In the genomic region with DNA sequence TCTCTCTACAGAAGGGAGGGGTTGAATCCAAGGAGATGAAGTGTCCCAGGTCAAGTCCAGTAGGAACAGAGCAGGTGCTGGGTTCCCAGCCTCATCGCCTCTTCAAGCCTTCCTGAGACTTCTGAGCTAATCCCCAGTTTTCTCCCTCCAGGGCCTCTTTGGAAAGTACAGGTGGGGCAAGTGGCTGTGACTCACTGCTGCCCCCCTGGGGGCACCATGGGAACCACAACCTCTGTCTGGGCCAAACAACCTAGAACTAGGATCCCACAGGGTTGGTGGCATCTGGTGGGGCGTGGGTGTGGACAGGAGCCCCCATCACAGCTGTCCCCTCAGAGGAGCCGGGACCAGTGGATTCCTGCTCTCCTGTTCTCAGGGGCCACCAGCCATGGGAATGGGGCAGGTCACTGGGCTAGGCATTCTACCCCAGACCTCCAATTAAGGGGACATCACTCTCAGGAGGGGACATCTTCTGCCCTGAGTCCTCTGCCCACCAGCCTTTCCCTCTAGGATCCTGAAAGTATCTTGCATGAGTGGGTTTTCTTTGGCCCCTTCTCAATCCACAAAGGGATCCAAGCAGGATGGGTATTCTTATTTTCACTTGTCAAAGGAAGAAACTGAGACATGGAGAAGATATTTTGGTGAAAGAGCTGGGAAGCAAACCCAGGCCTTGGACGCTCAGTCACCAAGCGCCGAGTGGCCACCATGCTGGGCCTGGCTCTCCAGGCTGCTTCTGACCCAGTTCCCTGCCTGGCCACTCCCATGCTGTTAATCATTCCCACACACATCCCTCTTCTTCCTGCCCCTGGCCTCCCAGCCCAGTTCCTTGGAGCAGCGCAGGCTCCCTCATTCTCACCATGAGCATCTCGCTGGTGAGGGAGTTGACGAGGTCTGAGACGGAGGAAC, we compare ENCODE assay signal across 9 cellular contexts. TPM values are rescaled to one million over a fixed set of nuclear protein-coding genes. Genes with fewer than 3 reads are reported as not detected.
A peak's percentile ranks its signal among the peaks of the same experiment; 100 is the strongest.
DNase-seq lines count a peak whose midpoint lies in the region; ATAC-seq and TF ChIP-seq lines count a peak whose summit lies in the region.
"Had no signal": no experiment of that assay in that cellular context is flagged by ENCODE, and none has a peak within 500 bp of the region (broad histone marks: within the 10 kb centered on the region; RNA-seq: fewer than 3 reads in every experiment).

No MANE protein-coding gene starts in this region.

- no peak overlapping the region for H4K8ac ChIP-seq in neuronal stem cell (ENCODE audit: low read depth, low read length)

- TF ChIP-seq POLR2A in heart left ventricle (IDR thresholded peaks at IDR 0.05), result no peak

- H3K27me3 ChIP-seq in heart left ventricle (no peaks in the 10 kb centered on the region), right cardiac atrium (ENCODE audit: control insufficient read depth, insufficient read depth) (no peaks in the 10 kb centered on the region), dorsolateral prefrontal cortex (no peaks in the 10 kb centered on the region), neuronal stem cell (ENCODE audit: control insufficient read depth in 3 of 3, insufficient read depth in 3 of 3, low read depth in 1 of 3, low read length in 3 of 3) (no peaks in the 10 kb centered on the region)

- peak overlapping the region; percentile 70 for H3K18ac ChIP-seq in neuronal stem cell (ENCODE audit: low read length)

- H3K4me1 Mint-ChIP-seq in stimulated activated memory B cell treated with anti-CD40 and anti-IgM and Interleukin-4, amounts not matched to agents 10 μg/mL and 1 μg/mL and 100 μg/mL, for 72 hours, result no peaks in the 10 kb centered on the region
- H3K4me1 Mint-ChIP-seq: central memory CD8-positive, alpha-beta T cell had no signal

- no peak overlapping the region for H3K14ac ChIP-seq in neuronal stem cell (ENCODE audit: low read length)

- H2BK12ac ChIP-seq in neuronal stem cell (ENCODE audit: low read length), result no peak overlapping the region

- peak overlapping the region; percentile 5 for H2BK15ac ChIP-seq in neuronal stem cell (ENCODE audit: low read length)

- DNase-seq in heart left ventricle (no peak), right cardiac atrium (no peak), NCI-H1694 (lab: John Stamatoyannopoulos, UW) (peak; percentile 19), dorsolateral prefrontal cortex (peak in 1 of 10 donors; percentile 37), neuronal stem cell (ENCODE audit: low spot score) (no peak)
- peak; percentile 53 for DNase-seq in activated CD4-positive, CD25-positive, alpha-beta regulatory T cell treated with anti-CD3 and anti-CD28 coated beads, Interleukin-2, amount 50 U/mL, for 72 hours

- intact Hi-C loops in heart left ventricle (cut with DNase I) (loop anchor here in 5 of 10 donors (5.0 to 10.0 kb wide), 3 partner anchors 45 to 102 kb away; no protein-coding TSS in a partner anchor), right cardiac atrium (cut with DNase I) (loop anchor here in 1 of 4 donors (5.0 kb wide), 1 partner anchor 95 kb away; no protein-coding TSS in a partner anchor), dorsolateral prefrontal cortex (cut with DNase I) (no loop called here)

- H3K79me1 ChIP-seq in neuronal stem cell (ENCODE audit: low read depth, low read length), result no peaks in the 10 kb centered on the region

- no peak overlapping the region for H2AFZ ChIP-seq in neuronal stem cell (ENCODE audit: low read length)

- H3K23ac ChIP-seq in neuronal stem cell (ENCODE audit: low read depth, low read length, poor library complexity), result peak overlapping the region; percentile 17

- H3K4me3 ChIP-seq in heart left ventricle (no peak overlapping the region), right cardiac atrium (ENCODE audit: low read length) (no peak overlapping the region), dorsolateral prefrontal cortex (no peak overlapping the region), neuronal stem cell (ENCODE audit: low read length in 2 of 2) (peak overlapping the region in 1 of 2 donors; percentile 5)

- H3K9ac ChIP-seq in neuronal stem cell (ENCODE audit: low read depth, low read length, poor library complexity), result peak overlapping the region; percentile 72

- no peaks in the 10 kb centered on the region for H3K36me3 Mint-ChIP-seq in stimulated activated memory B cell treated with anti-CD40 and anti-IgM and Interleukin-4, amounts not matched to agents 10 μg/mL and 1 μg/mL and 100 μg/mL, for 72 hours

- H3K9me3 ChIP-seq in heart left ventricle, result no peaks in the 10 kb centered on the region
- H3K9me3 ChIP-seq in right cardiac atrium (ENCODE audit: control insufficient read depth, low read length), result no peaks in the 10 kb centered on the region
- H3K9me3 ChIP-seq in neuronal stem cell (replicated peaks in 1 of 2; ENCODE audit: control insufficient read depth in 2 of 2, insufficient read depth in 1 of 2, low read depth in 1 of 2, low read length in 2 of 2), result peaks cover 0 to 3% of the 10 kb centered on the region in 2 donors

- H3K4me1 ChIP-seq in heart left ventricle (peaks cover 0 to 46% (median 16%) of the 10 kb centered on the region in 12 donors), right cardiac atrium (ENCODE audit: control insufficient read depth, insufficient read depth, low read length) (peaks cover 2% of the 10 kb centered on the region), neuronal stem cell (ENCODE audit: control insufficient read depth in 2 of 2, insufficient read depth in 1 of 2, low read depth in 1 of 2, low read length in 2 of 2) (peaks cover 6 to 25% of the 10 kb centered on the region in 2 donors)

- H3K27ac ChIP-seq in heart left ventricle, result no peak overlapping the region
- no peak overlapping the region for H3K27ac ChIP-seq in right cardiac atrium (ENCODE audit: low read length)
- H3K27ac ChIP-seq in dorsolateral prefrontal cortex, result no peak overlapping the region
- H3K27ac ChIP-seq in neuronal stem cell (replicated peaks; ENCODE audit: low read length), result no peak overlapping the region

- peak; percentile 63 to 86 (median 78) for TF ChIP-seq CTCF in heart left ventricle (IDR thresholded peaks at IDR 0.05)
- peak; percentile 16 to 82 (median 70) for TF ChIP-seq CTCF in dorsolateral prefrontal cortex (IDR thresholded peaks at IDR 0.05 in 54 of 56, conservative IDR thresholded peaks at IDR 0.05 in 2 of 56; ENCODE audit: low read depth in 1 of 56, partially characterized antibody in 56 of 56)

- H3K4ac ChIP-seq in neuronal stem cell (ENCODE audit: low read length), result no peak overlapping the region

- ATAC-seq in heart left ventricle (no peak), right cardiac atrium (no peak), HG03439 (IDR thresholded peaks at IDR 0.05; ENCODE audit: unreplicated experiment) (no peak)
- ATAC-seq in stimulated activated memory B cell treated with anti-CD40 and anti-IgM and Interleukin-4, amounts not matched to agents 10 μg/mL and 1 μg/mL and 100 μg/mL, for 72 hours, result no peak

- H3K36me3 ChIP-seq in heart left ventricle (no peaks in the 10 kb centered on the region), neuronal stem cell (replicated peaks in 1 of 2; ENCODE audit: control insufficient read depth in 2 of 2, insufficient read depth in 2 of 2, low read length in 2 of 2) (no peaks in the 10 kb centered on the region)

- no peak overlapping the region for H2BK5ac ChIP-seq in neuronal stem cell (ENCODE audit: low read length)

- H4K91ac ChIP-seq in neuronal stem cell (ENCODE audit: low read depth, low read length, poor library complexity), result no peak overlapping the region

- no peak overlapping the region for H3K27ac Mint-ChIP-seq in stimulated activated memory B cell treated with anti-CD40 and anti-IgM and Interleukin-4, amounts not matched to agents 10 μg/mL and 1 μg/mL and 100 μg/mL, for 72 hours

- WGBS in heart left ventricle, 4 donors, result 86 to 93% (median 91%) methylated on average over 10 of the region's 10 CpGs
- 84% methylated on average over 10 of the region's 10 CpGs for WGBS in right cardiac atrium
- no CpG with 5 or more reads among the region's 10 CpGs for WGBS in neuronal stem cell (ENCODE audit: extremely low coverage in 2 of 2, insufficient read length in 2 of 2, insufficient replicate concordance in 1 of 2), 2 donors

- H3K9me3 Mint-ChIP-seq in stimulated activated memory B cell treated with anti-CD40 and anti-IgM and Interleukin-4, amounts not matched to agents 10 μg/mL and 1 μg/mL and 100 μg/mL, for 72 hours, result no peaks in the 10 kb centered on the region
- H3K9me3 Mint-ChIP-seq: central memory CD8-positive, alpha-beta T cell had no signal

- peaks cover 79% of the 10 kb centered on the region for H3K27me3 Mint-ChIP-seq in stimulated activated memory B cell treated with anti-CD40 and anti-IgM and Interleukin-4, amounts not matched to agents 10 μg/mL and 1 μg/mL and 100 μg/mL, for 72 hours

- no peak overlapping the region for H2BK120ac ChIP-seq in neuronal stem cell (ENCODE audit: low read depth, low read length)

- H3K4me2 ChIP-seq in neuronal stem cell (ENCODE audit: insufficient read depth, low read length, poor library complexity, severe bottlenecking), result no peak overlapping the region

- no peak overlapping the region for H3K4me3 Mint-ChIP-seq in stimulated activated memory B cell treated with anti-CD40 and anti-IgM and Interleukin-4, amounts not matched to agents 10 μg/mL and 1 μg/mL and 100 μg/mL, for 72 hours
- H3K4me3 Mint-ChIP-seq: central memory CD8-positive, alpha-beta T cell had no signal

- peak overlapping the region; percentile 90 for H2AK5ac ChIP-seq in neuronal stem cell (ENCODE audit: low read depth, low read length)

RNA-seq across cellular contexts. Expression of gene LRRC10B, which starts 23.8 kb away (rescaled TPM):
- total RNA-seq in heart left ventricle (1 to 10 TPM in 5 of 9 donors, under 1 TPM in 4; 0.15 to 4.2 (median 1.1) TPM), right cardiac atrium (under 1 TPM; 0.09 to 0.86 (median 0.68) TPM), dorsolateral prefrontal cortex (10 to 100 TPM in 46 of 120 experiments, 1 to 10 TPM in 74; 1.3 to 19.6 (median 9.1) TPM)
- polyA plus RNA-seq in heart left ventricle (1 to 10 TPM in 1 of 2 donors, under 1 TPM in 1; 0.76 to 1.3 TPM), right cardiac atrium (0.57 TPM)
- 1.5 TPM for polyA plus RNA-seq in neuronal stem cell (2013, experiment 1 of 2)
- polyA plus RNA-seq in neuronal stem cell (2013, experiment 2 of 2), result 1.4 TPM

RNA-seq across cellular contexts. Expression of gene SYT7, which starts 48.5 kb away (rescaled TPM):
- total RNA-seq in heart left ventricle (10 to 100 TPM; 12.4 to 22.7 (median 17.4) TPM), right cardiac atrium (10 to 100 TPM; 17.4 to 48.3 (median 43.5) TPM), dorsolateral prefrontal cortex (100 to 1,000 TPM in 115 of 120 experiments, 10 to 100 TPM in 5; 52.2 to 249 (median 173) TPM)
- polyA plus RNA-seq in heart left ventricle (10 to 100 TPM; 13.0 to 34.7 TPM), right cardiac atrium (36.2 TPM)
- polyA plus RNA-seq in neuronal stem cell (2013, experiment 1 of 2), result 2.5 TPM
- polyA plus RNA-seq in neuronal stem cell (2013, experiment 2 of 2), result 2.3 TPM

Comparison
In these comparisons a context has a peak if more than half of its experiments do, and no peak if none do; other contexts are left out.
1. DNase-seq: peak in NCI-H1694 (single experiment) and activated CD4-positive, CD25-positive, alpha-beta regulatory T cell treated with anti-CD3 and anti-CD28 coated beads, Interleukin-2, amount 50 U/mL, for 72 hours (single experiment); none in heart left ventricle (0 of 5), right cardiac atrium (0 of 3) and neuronal stem cell (single experiment).